ENCODE assay signal across 19 cellular contexts in genomic region chr20:45725134-45725533, GRCh38. TPM values are rescaled to one million over a fixed set of nuclear protein-coding genes. Genes with fewer than 3 reads are reported as not detected.
A peak's percentile ranks its signal among the peaks of the same experiment; 100 is the strongest.
DNase-seq lines count a peak whose midpoint lies in the region; ATAC-seq and TF ChIP-seq lines count a peak whose summit lies in the region.
"Had no signal": no experiment of that assay in that cellular context is flagged by ENCODE, and none has a peak within 500 bp of the region (broad histone marks: within the 10 kb centered on the region; RNA-seq: fewer than 3 reads in every experiment).

No MANE protein-coding gene starts in this region.

- no peak overlapping the region for H3K4me3 ChIP-seq in liver (ENCODE audit: low read depth in 1 of 3, low read length in 3 of 3)
- H3K4me3 ChIP-seq: HAP-1 had no signal

- peaks cover 22% of the 10 kb centered on the region for H3K9me3 Mint-ChIP-seq in WTC11
- H3K9me3 Mint-ChIP-seq: CD8-positive, alpha-beta T cell had no signal

- 0 out of 2 replicates have a peak, but pooled peaks cover 2% of the 10 kb centered on the region for H3K4me1 Mint-ChIP-seq in WTC11

- no peaks in the 10 kb centered on the region for H3K9me3 ChIP-seq in liver (ENCODE audit: control insufficient read depth in 4 of 4, low read length in 3 of 4)
- H3K9me3 ChIP-seq: HAP-1 had no signal

- no peak for TF ChIP-seq RAD21 in liver (IDR thresholded peaks at IDR 0.05)

- DNase-seq in WTC11 (ENCODE audit: low spot score) (no peak), fibroblast of peridontal ligament (ENCODE audit: extremely low read depth) (peak; percentile 8), NCI-H187 treated with DMSO at 0.1 percent for 48 hours (lab: John Stamatoyannopoulos, UW) (no peak), Right ventricle myocardium inferior (ENCODE audit: missing footprints) (no peak), NCI-H2171 treated with DMSO at 0.1 percent for 48 hours (lab: John Stamatoyannopoulos, UW) (no peak)
- DNase-seq: CD8-positive, alpha-beta T cell; DND-41; GDM1; Kasumi-1; NCI-H1092 treated with DMSO at 0.1 percent for 48 hours; NCI-H1694 treated with DMSO at 0.1 percent for 48 hours; NCI-H446 treated with DMSO at 0.1 percent for 48 hours; NCI-H774; SHP77 had no signal

- intact Hi-C loops in Right ventricle myocardium inferior (cut with DNase I) = no loop called here

- H3K9ac ChIP-seq in liver (ENCODE audit: low read depth in 1 of 2, low read length in 2 of 2) = no peak overlapping the region

- POLR2A ChIA-PET in WTC11 (lab: Charles Lee) = no interaction called here

- peaks cover 0 to 3% (median under 1%) of the 10 kb centered on the region in 4 donors for H3K4me1 ChIP-seq in liver (ENCODE audit: control insufficient read depth in 4 of 4, insufficient read depth in 4 of 4, low read length in 3 of 4)
- H3K4me1 ChIP-seq: HAP-1 had no signal

- ATAC-seq in WTC11 (no peak), Right ventricle myocardium inferior (no peak), GM21786 (IDR thresholded peaks at IDR 0.05; ENCODE audit: unreplicated experiment) (no peak)
- ATAC-seq: CD8-positive, alpha-beta T cell had no signal

- H3K27ac Mint-ChIP-seq in WTC11 = no peak overlapping the region
- H3K27ac Mint-ChIP-seq: CD8-positive, alpha-beta T cell had no signal

- H3K27me3 ChIP-seq in liver (ENCODE audit: control insufficient read depth in 4 of 4, insufficient read depth in 4 of 4, low read length in 3 of 4) = no peaks in the 10 kb centered on the region

- peaks cover 10% of the 10 kb centered on the region for H3K36me3 Mint-ChIP-seq in WTC11
- H3K36me3 Mint-ChIP-seq: CD8-positive, alpha-beta T cell had no signal

- no peak overlapping the region for H3K27ac ChIP-seq in liver (ENCODE audit: low read depth in 1 of 2, low read length in 2 of 2)

- no peak for TF ChIP-seq CTCF in WTC11 (IDR thresholded peaks at IDR 0.05)
- no peak for TF ChIP-seq CTCF in liver (IDR thresholded peaks at IDR 0.05; ENCODE audit: low read depth, low read length, missing input control)

- no peaks in the 10 kb centered on the region; the same call in 1 of the 2 replicates for H3K27me3 Mint-ChIP-seq in WTC11 (ENCODE audit: low read depth)

- no peak overlapping the region for H3K4me3 Mint-ChIP-seq in WTC11
- H3K4me3 Mint-ChIP-seq: CD8-positive, alpha-beta T cell had no signal

- CTCF ChIA-PET in WTC11 (lab: Charles Lee) = no interaction called here

- no peaks in the 10 kb centered on the region for H3K36me3 ChIP-seq in liver (ENCODE audit: control insufficient read depth in 4 of 4, insufficient read depth in 3 of 4, low read depth in 1 of 4, low read length in 3 of 4)
- H3K36me3 ChIP-seq: HAP-1 had no signal

TF ChIP-seq in WTC11, 78 proteins besides CTCF, POLR2A, EP300 and RAD21:
- TF ChIP-seq GABPB1 (CRISPR knock-in tag; IDR thresholded peaks at IDR 0.05) (peak; percentile 43; the same call in 1 of the 2 replicates), SOX15 (CRISPR knock-in tag; IDR thresholded peaks at IDR 0.05) (no peak)

TF ChIP-seq in liver, 16 proteins besides CTCF, POLR2A, EP300 and RAD21:
- TF ChIP-seq FOXA2 (IDR thresholded peaks at IDR 0.05) = no peak
- TF ChIP-seq NR2F2 (IDR thresholded peaks at IDR 0.05) = peak; percentile 34
- no peak for TF ChIP-seq ZBTB33 (IDR thresholded peaks at IDR 0.05)
- peak; percentile 58 to 78 for TF ChIP-seq HNF4A (conservative IDR thresholded peaks at IDR 0.05)
- peak in 1 of 2 donors; percentile 10 for TF ChIP-seq JUND (IDR thresholded peaks at IDR 0.05)
- no peak for TF ChIP-seq EGR1 (IDR thresholded peaks at IDR 0.05; ENCODE audit: low read depth in 2 of 2)
- TF ChIP-seq TAF1 (conservative IDR thresholded peaks at IDR 0.05) = no peak
- peak; percentile 50 for TF ChIP-seq SP1 (IDR thresholded peaks at IDR 0.05)
- TF ChIP-seq GABPA (IDR thresholded peaks at IDR 0.05 in 1 of 2, conservative IDR thresholded peaks at IDR 0.05 in 1 of 2) = no peak
- TF ChIP-seq RXRA (IDR thresholded peaks at IDR 0.05) = peak; percentile 73 to 87

RNA-seq across cellular contexts. Expression of gene SPINT4, which starts 3.0 kb away (rescaled TPM):
- total RNA-seq in WTC11 (2021) (not detected in 3 replicates), liver (not detected), Right ventricle myocardium inferior (not detected)
- not detected for polyA plus RNA-seq in liver
- total RNA-seq: CD8-positive, alpha-beta T cell had no signal
- polyA plus RNA-seq: AG04450, BJ had no signal

RNA-seq across cellular contexts. Expression of gene WFDC10B, which starts 20.3 kb away (rescaled TPM):
- total RNA-seq in WTC11 (2021) (0.42 to 0.62 TPM (median 0.53 TPM) in 3 replicates), liver (not detected), Right ventricle myocardium inferior (not detected)
- not detected for polyA plus RNA-seq in liver
- total RNA-seq: CD8-positive, alpha-beta T cell had no signal
- polyA plus RNA-seq: AG04450, BJ had no signal

RNA-seq across cellular contexts. Expression of gene WFDC13, which starts 23.3 kb away (rescaled TPM):
- total RNA-seq in WTC11 (2021) = not detected in 3 replicates
- not detected for total RNA-seq in liver
- not detected for polyA plus RNA-seq in liver
- total RNA-seq in Right ventricle myocardium inferior = not detected
- total RNA-seq: CD8-positive, alpha-beta T cell had no signal
- polyA plus RNA-seq: AG04450, BJ had no signal

RNA-seq across cellular contexts. Expression of gene WFDC11, which starts 55.1 kb away (rescaled TPM):
- not detected in 3 replicates for total RNA-seq in WTC11 (2021)
- total RNA-seq in liver = not detected
- polyA plus RNA-seq in liver = not detected
- not detected for total RNA-seq in Right ventricle myocardium inferior
- total RNA-seq: CD8-positive, alpha-beta T cell had no signal
- polyA plus RNA-seq: AG04450, BJ had no signal
